In genomic region chr6:10801224-10801848, GRCh38 we compare ENCODE assay signal across 8 cellular contexts. TPM values are rescaled to one million over a fixed set of nuclear protein-coding genes. Genes with fewer than 3 reads are reported as not detected.
DNase-seq lines count a peak whose midpoint lies in the region; ATAC-seq and TF ChIP-seq lines count a peak whose summit lies in the region.

No MANE protein-coding gene starts in this region.

- intact Hi-C loops in lower leg skin (cut with DNase I; ENCODE audit: low total_unique reads) = no loop called here

- ATAC-seq in GM18517 (IDR thresholded peaks at IDR 0.05; ENCODE audit: unreplicated experiment) (peak; percentile 95), HG03060 (IDR thresholded peaks at IDR 0.05; ENCODE audit: low read depth, unreplicated experiment) (peak; percentile 76)

- H3K4me3 ChIP-seq in coronary artery (no peak overlapping the region), lower leg skin (ENCODE audit: low read depth, poor library complexity, severe bottlenecking) (no peak overlapping the region)

- H3K27ac ChIP-seq in coronary artery = no peak overlapping the region

- TF ChIP-seq CTCF in coronary artery (IDR thresholded peaks at IDR 0.05) = peak; percentile 92
- peak in 1 of 3 donors; percentile 63 for TF ChIP-seq CTCF in lower leg skin (IDR thresholded peaks at IDR 0.05)

- 43 to 53% methylated on average over 2 of the region's 2 CpGs for WGBS in lower leg skin, 2 donors

- TF ChIP-seq POLR2A in lower leg skin (IDR thresholded peaks at IDR 0.05) = no peak

- peak; percentile 77 for DNase-seq in AG08396 (ENCODE audit: low spot score)
- peak; percentile 59 for DNase-seq in NCI-H2196 treated with DMSO at 0.1 percent for 48 hours (lab: John Stamatoyannopoulos, UW; ENCODE audit: unreplicated experiment)
- DNase-seq in activated CD4-positive, alpha-beta T cell treated with anti-CD3 and anti-CD28 coated beads for 24 hours (ENCODE audit: low read depth in 2 of 2) = peak; percentile 31
- DNase-seq in coronary artery (ENCODE audit: low spot score) = no peak
- peak; percentile 21 to 86 for DNase-seq in lower leg skin (ENCODE audit: low spot score in 2 of 2)
- DNase-seq in stimulated activated CD8-positive, alpha-beta memory T cell treated with anti-CD3 and anti-CD28 coated beads, Interleukin-12 subunit alpha, Interleukin-12 subunit beta, amount 100 ng/mL, for 4 hours (ENCODE audit: low read depth) = peak; percentile 33

RNA-seq across cellular contexts. Expression of gene MAK, which starts 37.0 kb away (rescaled TPM):
- total RNA-seq in lower leg skin = not detected

RNA-seq across cellular contexts. Expression of gene TMEM14B, which starts 53.7 kb away (rescaled TPM):
- 10 to 100 TPM; 34.9 to 56.7 (median 48.1) TPM for total RNA-seq in lower leg skin
